Comparison of ENCODE assay signal across 17 cellular contexts in the genomic region with DNA sequence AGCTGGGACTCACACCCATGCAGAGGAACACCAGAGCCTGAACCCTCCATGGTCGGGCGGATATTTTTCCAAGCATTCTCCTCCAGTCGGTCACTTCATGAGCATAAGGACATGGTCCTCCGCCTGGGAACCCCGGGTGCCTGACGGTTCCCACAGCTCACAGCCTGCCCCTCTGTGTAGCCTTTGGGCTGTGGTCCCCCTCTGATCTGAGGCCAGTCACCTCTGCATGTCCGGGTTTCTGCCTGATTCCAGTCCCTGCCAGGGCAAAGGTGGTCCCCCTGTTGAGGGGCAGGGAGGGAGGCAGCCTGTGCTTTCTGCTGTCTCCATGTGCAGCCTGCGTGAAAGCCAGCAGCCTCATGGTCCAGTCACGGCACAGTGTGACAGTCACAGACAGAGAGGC.
DNase-seq lines count a peak whose midpoint lies in the region; ATAC-seq and TF ChIP-seq lines count a peak whose summit lies in the region.
"Had no signal": no experiment of that assay in that cellular context is flagged by ENCODE, and none has a peak within 500 bp of the region (broad histone marks: within the 10 kb centered on the region; RNA-seq: fewer than 3 reads in every experiment).

No MANE protein-coding gene starts in this region.

- H3K79me1 ChIP-seq in IMR-90 (ENCODE audit: low read depth in 1 of 2, low read length in 2 of 2) = no peaks in the 10 kb centered on the region

- no peaks in the 10 kb centered on the region for H4K20me1 ChIP-seq in IMR-90 (ENCODE audit: insufficient read depth, low read length)

- H2AK5ac ChIP-seq in IMR-90 (ENCODE audit: low read depth, low read length) = no peak overlapping the region

- no peak overlapping the region for H3K9ac ChIP-seq in IMR-90 (ENCODE audit: low read depth, low read length)

- H2BK20ac ChIP-seq in IMR-90 (ENCODE audit: low read depth, low read length) = no peak overlapping the region

- WGBS in IMR-90 (ENCODE audit: extremely low coverage in 2 of 2, insufficient read length in 1 of 2), 2 experiments = 0% methylated on average over 1 of the region's 9 CpGs; no CpG with 5 or more reads in 1 of the 2 experiments

- H3K27ac Mint-ChIP-seq in chondrocyte (ENCODE audit: unreplicated experiment) = no peak overlapping the region
- H3K27ac Mint-ChIP-seq in stimulated activated memory B cell treated with anti-CD40 and anti-IgM and Interleukin-4, amounts not matched to agents 10 μg/mL and 1 μg/mL and 100 μg/mL, for 72 hours = peak overlapping the region; percentile 35
- no peak overlapping the region for H3K27ac Mint-ChIP-seq in activated CD4-positive, alpha-beta T cell treated with anti-CD3 and anti-CD28 coated beads for 36 hours
- H3K27ac Mint-ChIP-seq: B cell; CD4-positive, alpha-beta T cell had no signal

- H2BK120ac ChIP-seq in IMR-90 (ENCODE audit: low read depth, low read length) = no peak overlapping the region

- H3K23ac ChIP-seq in IMR-90 (ENCODE audit: low read depth, low read length) = no peak overlapping the region

- H3K9me3 Mint-ChIP-seq in chondrocyte (ENCODE audit: low read depth) = peaks cover 3% of the 10 kb centered on the region
- H3K9me3 Mint-ChIP-seq in stimulated activated memory B cell treated with anti-CD40 and anti-IgM and Interleukin-4, amounts not matched to agents 10 μg/mL and 1 μg/mL and 100 μg/mL, for 72 hours = no peaks in the 10 kb centered on the region
- no peaks in the 10 kb centered on the region for H3K9me3 Mint-ChIP-seq in activated CD4-positive, alpha-beta T cell treated with anti-CD3 and anti-CD28 coated beads for 36 hours (ENCODE audit: low read depth)
- H3K9me3 Mint-ChIP-seq: CD4-positive, alpha-beta T cell had no signal

- ATAC-seq in IMR-90 (ENCODE audit: low read depth) (no peak), mucosa of descending colon (no peak), GM18498 (IDR thresholded peaks at IDR 0.05; ENCODE audit: unreplicated experiment) (no peak)
- no peak for ATAC-seq in stimulated activated memory B cell treated with anti-CD40 and anti-IgM and Interleukin-4, amounts not matched to agents 10 μg/mL and 1 μg/mL and 100 μg/mL, for 72 hours
- ATAC-seq in activated CD4-positive, alpha-beta T cell treated with anti-CD3 and anti-CD28 coated beads for 36 hours = no peak
- ATAC-seq: GM12878 had no signal

- H3K14ac ChIP-seq in IMR-90 (replicated peaks; ENCODE audit: low read depth, low read length) = no peak overlapping the region

- peaks cover 18% of the 10 kb centered on the region for H3K4me1 Mint-ChIP-seq in chondrocyte (ENCODE audit: low read depth)
- peaks cover 12% of the 10 kb centered on the region for H3K4me1 Mint-ChIP-seq in stimulated activated memory B cell treated with anti-CD40 and anti-IgM and Interleukin-4, amounts not matched to agents 10 μg/mL and 1 μg/mL and 100 μg/mL, for 72 hours
- peaks cover 3% of the 10 kb centered on the region for H3K4me1 Mint-ChIP-seq in activated CD4-positive, alpha-beta T cell treated with anti-CD3 and anti-CD28 coated beads for 36 hours

- H3K36me3 ChIP-seq in IMR-90 (ENCODE audit: control insufficient read depth, insufficient read depth, low read length) (no peaks in the 10 kb centered on the region), mucosa of descending colon (ENCODE audit: low read depth) (no peaks in the 10 kb centered on the region)
- H3K36me3 ChIP-seq: HAP-1 had no signal

- no peak for TF ChIP-seq POLR2A in IMR-90 (IDR thresholded peaks at IDR 0.05; ENCODE audit: low read depth, low read length)

- no peak overlapping the region for H3K4ac ChIP-seq in IMR-90 (ENCODE audit: low read depth, low read length)

- no peak overlapping the region for H3K18ac ChIP-seq in IMR-90 (ENCODE audit: low read depth, low read length)

- H3K9me1 ChIP-seq in IMR-90 (ENCODE audit: insufficient read depth, low read length) = no peaks in the 10 kb centered on the region

- peaks cover 2% of the 10 kb centered on the region for H3K36me3 Mint-ChIP-seq in chondrocyte (ENCODE audit: low read depth)
- H3K36me3 Mint-ChIP-seq in stimulated activated memory B cell treated with anti-CD40 and anti-IgM and Interleukin-4, amounts not matched to agents 10 μg/mL and 1 μg/mL and 100 μg/mL, for 72 hours = no peaks in the 10 kb centered on the region
- no peaks in the 10 kb centered on the region for H3K36me3 Mint-ChIP-seq in activated CD4-positive, alpha-beta T cell treated with anti-CD3 and anti-CD28 coated beads for 36 hours (ENCODE audit: low read depth)

- H2BK15ac ChIP-seq in IMR-90 (ENCODE audit: low read depth, low read length) = no peak overlapping the region

- H3K4me3 ChIP-seq in IMR-90 (ENCODE audit: insufficient read depth, low read depth, low read length) (no peak overlapping the region), mucosa of descending colon (no peak overlapping the region)
- H3K4me3 ChIP-seq: GM12878, HAP-1 had no signal

- dilution Hi-C loops in IMR-90 (cut with HindIII; ENCODE audit: low sequenced_read_pairs, unreplicated experiment) = no loop called here

- H3K27me3 Mint-ChIP-seq in chondrocyte (ENCODE audit: low read depth) = peaks cover 11% of the 10 kb centered on the region
- H3K27me3 Mint-ChIP-seq in stimulated activated memory B cell treated with anti-CD40 and anti-IgM and Interleukin-4, amounts not matched to agents 10 μg/mL and 1 μg/mL and 100 μg/mL, for 72 hours = no peaks in the 10 kb centered on the region
- no peaks in the 10 kb centered on the region for H3K27me3 Mint-ChIP-seq in activated CD4-positive, alpha-beta T cell treated with anti-CD3 and anti-CD28 coated beads for 36 hours
- H3K27me3 Mint-ChIP-seq: B cell; CD4-positive, alpha-beta T cell had no signal

- POLR2A ChIA-PET in IMR-90 (lab: Charles Lee; ENCODE audit: unreplicated experiment) = no interaction called here
- POLR2A ChIA-PET in activated CD4-positive, alpha-beta T cell treated with anti-CD3 and anti-CD28 coated beads for 36 hours (lab: Charles Lee) = no interaction called here

- H2BK5ac ChIP-seq in IMR-90 (ENCODE audit: low read depth, low read length, poor library complexity, severe bottlenecking) = no peak overlapping the region

- no peak overlapping the region for H2AK9ac ChIP-seq in IMR-90 (replicated peaks; ENCODE audit: low read depth, low read length, poor library complexity)

- no peaks in the 10 kb centered on the region for H3K4me1 ChIP-seq in IMR-90 (ENCODE audit: control insufficient read depth, insufficient read depth, low read length)
- peaks cover 8% of the 10 kb centered on the region for H3K4me1 ChIP-seq in mucosa of descending colon (ENCODE audit: low read depth)
- H3K4me1 ChIP-seq: HAP-1 had no signal

- no peak overlapping the region for H3K4me2 ChIP-seq in IMR-90 (ENCODE audit: low read depth, low read length)

- no peak overlapping the region for H3K4me3 Mint-ChIP-seq in chondrocyte (ENCODE audit: unreplicated experiment)
- no peak overlapping the region for H3K4me3 Mint-ChIP-seq in stimulated activated memory B cell treated with anti-CD40 and anti-IgM and Interleukin-4, amounts not matched to agents 10 μg/mL and 1 μg/mL and 100 μg/mL, for 72 hours
- no peak overlapping the region for H3K4me3 Mint-ChIP-seq in activated CD4-positive, alpha-beta T cell treated with anti-CD3 and anti-CD28 coated beads for 36 hours
- H3K4me3 Mint-ChIP-seq: B cell; CD4-positive, alpha-beta T cell had no signal

- peaks cover 2% of the 10 kb centered on the region; the same call in 1 of the 2 replicates for H3K9me3 ChIP-seq in IMR-90 (ENCODE audit: control insufficient read depth, insufficient read depth, low read length)
- no peaks in the 10 kb centered on the region for H3K9me3 ChIP-seq in mucosa of descending colon
- H3K9me3 ChIP-seq: HAP-1 had no signal

- H3K27ac ChIP-seq in IMR-90 (ENCODE audit: insufficient read depth, low read length) = no peak overlapping the region

- CTCF ChIA-PET in IMR-90 (lab: Yijun Ruan, JAX) = no interaction called here
- CTCF ChIA-PET in activated CD4-positive, alpha-beta T cell treated with anti-CD3 and anti-CD28 coated beads for 36 hours (lab: Charles Lee) = no interaction called here

- in situ Hi-C loops in IMR-90 (cut with MboI; ENCODE audit: low sequenced_read_pairs) = no loop called here

- BruUV-seq in IMR-90 (replicated peaks; lab: Mats Ljungman, UMichigan) = no TSS peak

- H4K5ac ChIP-seq in IMR-90 (ENCODE audit: low read depth, low read length) = no peak overlapping the region

- no peak overlapping the region for H4K91ac ChIP-seq in IMR-90 (ENCODE audit: insufficient read depth, low read depth, low read length)

- H3K27me3 ChIP-seq in IMR-90 (ENCODE audit: control insufficient read depth, insufficient read depth, low read length) = peaks cover 40% of the 10 kb centered on the region

- TF ChIP-seq RAD21 in IMR-90 (IDR thresholded peaks at IDR 0.05; ENCODE audit: low read length) = no peak

- H4K8ac ChIP-seq in IMR-90 (ENCODE audit: low read depth in 2 of 2, low read length in 2 of 2) = no peak overlapping the region

- H2AFZ ChIP-seq in IMR-90 (replicated peaks; ENCODE audit: low read length, poor library complexity) = peak overlapping the region; percentile 45

- intact Hi-C loops in IMR-90 (cut with micrococcal nuclease) = no loop called here
- intact Hi-C loops in mucosa of descending colon (cut with DNase I, micrococcal nuclease) = no loop called here
- intact Hi-C loops in activated CD4-positive, alpha-beta T cell treated with anti-CD3 and anti-CD28 coated beads for 36 hours (cut with DNase I, micrococcal nuclease) = no loop called here

- no peak overlapping the region for H3K56ac ChIP-seq in IMR-90 (ENCODE audit: extremely low read depth, insufficient read depth, low read length)

- no peak for TF ChIP-seq CTCF in IMR-90 (conservative IDR thresholded peaks at IDR 0.05; ENCODE audit: low read depth, low read length)
- no peak for TF ChIP-seq CTCF in chondrocyte (IDR thresholded peaks at IDR 0.05)
- no peak for TF ChIP-seq CTCF in mucosa of descending colon (IDR thresholded peaks at IDR 0.05)

- no peak for DNase-seq in IMR-90
- peak; percentile 50 for DNase-seq in chondrocyte (ENCODE audit: low spot score)
- peak in 2 of 3 donors; percentile 10 to 28 for DNase-seq in mucosa of descending colon
- DNase-seq in SKM-1 treated with dmso at 0.1 percent for 144 hours (lab: John Stamatoyannopoulos, UW; ENCODE audit: unreplicated experiment) = no peak
- no peak for DNase-seq in activated CD4-positive, alpha-beta T cell treated with anti-CD3 and anti-CD28 coated beads for 36 hours
- DNase-seq: ACHN; C1 segment of cervical spinal cord; Calu3; CD4-positive, alpha-beta T cell; DMS 273 treated with DMSO at 0.1 percent for 48 hours; DMS79; GOT3 had no signal

TF ChIP-seq in IMR-90, 13 proteins besides CTCF, POLR2A, EP300 and RAD21 (continues in another document):
- TF ChIP-seq CHD1 (IDR thresholded peaks at IDR 0.05; ENCODE audit: low read depth, low read length) = no peak
- TF ChIP-seq MAFK (IDR thresholded peaks at IDR 0.05; ENCODE audit: low read depth, low read length) = no peak
- TF ChIP-seq BHLHE40 (IDR thresholded peaks at IDR 0.05; ENCODE audit: low read depth, low read length) = no peak
- no peak for TF ChIP-seq CEBPB (IDR thresholded peaks at IDR 0.05; ENCODE audit: low read depth, low read length)
- no peak for TF ChIP-seq FOS (IDR thresholded peaks at IDR 0.05; ENCODE audit: low read depth, low read length)
- TF ChIP-seq MAZ (IDR thresholded peaks at IDR 0.05; ENCODE audit: borderline replicate concordance, low read depth, low read length) = no peak

Comparison
In these comparisons a context has a peak if more than half of its experiments do, and no peak if none do; other contexts are left out.
1. DNase-seq: peak in chondrocyte (single experiment) and mucosa of descending colon (2 of 3); none in IMR-90 (single experiment), SKM-1 treated with dmso at 0.1 percent for 144 hours (single experiment) and activated CD4-positive, alpha-beta T cell treated with anti-CD3 and anti-CD28 coated beads for 36 hours (single experiment).